In the genomic region with DNA sequence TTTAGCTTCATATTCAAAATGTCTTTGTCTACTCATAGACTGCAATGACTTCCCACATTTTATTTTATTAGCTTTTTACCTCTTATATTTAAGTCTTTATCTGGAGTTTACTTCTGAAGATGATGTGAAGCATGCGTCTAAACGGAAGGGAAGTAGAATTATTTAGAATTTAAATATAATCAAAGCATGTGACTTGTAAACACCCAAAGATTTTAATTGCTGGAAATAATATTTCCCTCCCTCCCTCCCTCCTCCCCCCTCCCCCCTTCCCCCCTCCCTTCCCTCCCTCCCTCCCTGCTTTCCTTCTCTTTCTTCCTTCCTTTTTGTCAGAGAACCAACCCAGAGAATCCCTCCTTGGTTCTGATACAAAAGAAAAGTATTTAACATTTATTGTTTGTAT, we compare ENCODE assay signal across 1 cellular context.
TF ChIP-seq lines count a peak whose summit lies in the region.

No MANE protein-coding gene starts in this region.

TF ChIP-seq in HCT116, 20 proteins besides CTCF, POLR2A, EP300 and RAD21 (continued from another document):
- TF ChIP-seq TCF7L2 (IDR thresholded peaks at IDR 0.05; ENCODE audit: borderline replicate concordance, extremely low read depth, insufficient read depth, insufficient read length) (no peak), ZNF274 (IDR thresholded peaks at IDR 0.05; ENCODE audit: low read depth, low read length) (no peak), ZFX (IDR thresholded peaks at IDR 0.05) (no peak), EZH2phosphoT487 (IDR thresholded peaks at IDR 0.05; ENCODE audit: borderline replicate concordance) (no peak), POLR2AphosphoS5 (IDR thresholded peaks at IDR 0.05; ENCODE audit: low read depth, low read length) (no peak)
- TF ChIP-seq, protein P1, sequence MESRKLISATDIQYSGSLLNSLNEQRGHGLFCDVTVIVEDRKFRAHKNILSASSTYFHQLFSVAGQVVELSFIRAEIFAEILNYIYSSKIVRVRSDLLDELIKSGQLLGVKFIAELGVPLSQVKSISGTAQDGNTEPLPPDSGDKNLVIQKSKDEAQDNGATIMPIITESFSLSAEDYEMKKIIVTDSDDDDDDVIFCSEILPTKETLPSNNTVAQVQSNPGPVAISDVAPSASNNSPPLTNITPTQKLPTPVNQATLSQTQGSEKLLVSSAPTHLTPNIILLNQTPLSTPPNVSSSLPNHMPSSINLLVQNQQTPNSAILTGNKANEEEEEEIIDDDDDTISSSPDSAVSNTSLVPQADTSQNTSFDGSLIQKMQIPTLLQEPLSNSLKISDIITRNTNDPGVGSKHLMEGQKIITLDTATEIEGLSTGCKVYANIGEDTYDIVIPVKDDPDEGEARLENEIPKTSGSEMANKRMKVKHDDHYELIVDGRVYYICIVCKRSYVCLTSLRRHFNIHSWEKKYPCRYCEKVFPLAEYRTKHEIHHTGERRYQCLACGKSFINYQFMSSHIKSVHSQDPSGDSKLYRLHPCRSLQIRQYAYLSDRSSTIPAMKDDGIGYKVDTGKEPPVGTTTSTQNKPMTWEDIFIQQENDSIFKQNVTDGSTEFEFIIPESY (IDR thresholded peaks at IDR 0.05; ENCODE audit: extremely low read depth, insufficient replicate concordance, low read length): no peak
- TF ChIP-seq, protein P2, sequence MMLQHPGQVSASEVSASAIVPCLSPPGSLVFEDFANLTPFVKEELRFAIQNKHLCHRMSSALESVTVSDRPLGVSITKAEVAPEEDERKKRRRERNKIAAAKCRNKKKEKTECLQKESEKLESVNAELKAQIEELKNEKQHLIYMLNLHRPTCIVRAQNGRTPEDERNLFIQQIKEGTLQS (IDR thresholded peaks at IDR 0.05): no peak
